In genomic region chr5:96991708-96992107, GRCh38 we compare ENCODE assay signal across 18 cellular contexts. TPM values are rescaled to one million over a fixed set of nuclear protein-coding genes. Genes with fewer than 3 reads are reported as not detected.
DNase-seq lines count a peak whose midpoint lies in the region; ATAC-seq lines count a peak whose summit lies in the region.
"Had no signal": no experiment of that assay in that cellular context is flagged by ENCODE, and none has a peak within 500 bp of the region (broad histone marks: within the 10 kb centered on the region; RNA-seq: fewer than 3 reads in every experiment).

No MANE protein-coding gene starts in this region.

- peaks cover 50% of the 10 kb centered on the region for H3K4me1 Mint-ChIP-seq in activated naive CD8-positive, alpha-beta T cell (ENCODE audit: low read depth)
- peaks cover 36% of the 10 kb centered on the region for H3K4me1 Mint-ChIP-seq in activated naive CD8-positive, alpha-beta T cell treated with anti-CD3 and anti-CD28 coated beads for 36 hours
- H3K4me1 Mint-ChIP-seq in T-cell, result peaks cover 31 to 59% (median 46%) of the 10 kb centered on the region in 3 donors
- peaks cover 5% of the 10 kb centered on the region for H3K4me1 Mint-ChIP-seq in memory B cell

- no peak overlapping the region for H3K4me3 Mint-ChIP-seq in activated naive CD8-positive, alpha-beta T cell
- H3K4me3 Mint-ChIP-seq in activated naive CD8-positive, alpha-beta T cell treated with anti-CD3 and anti-CD28 coated beads for 36 hours, result no peak overlapping the region
- H3K4me3 Mint-ChIP-seq in T-cell, result no peak overlapping the region
- no peak overlapping the region for H3K4me3 Mint-ChIP-seq in memory B cell

- H3K9me3 Mint-ChIP-seq in activated naive CD8-positive, alpha-beta T cell (ENCODE audit: low read depth), result no peaks in the 10 kb centered on the region
- peaks cover 4% of the 10 kb centered on the region for H3K9me3 Mint-ChIP-seq in activated naive CD8-positive, alpha-beta T cell treated with anti-CD3 and anti-CD28 coated beads for 36 hours
- H3K9me3 Mint-ChIP-seq in T-cell, result no peaks in the 10 kb centered on the region
- no peaks in the 10 kb centered on the region for H3K9me3 Mint-ChIP-seq in memory B cell

- H3K36me3 Mint-ChIP-seq in activated naive CD8-positive, alpha-beta T cell, result peaks cover 27% of the 10 kb centered on the region
- peaks cover 53% of the 10 kb centered on the region for H3K36me3 Mint-ChIP-seq in activated naive CD8-positive, alpha-beta T cell treated with anti-CD3 and anti-CD28 coated beads for 36 hours
- H3K36me3 Mint-ChIP-seq in T-cell (peaks cover 53% of the 10 kb centered on the region), memory B cell (peaks cover 40% of the 10 kb centered on the region)

- no peaks in the 10 kb centered on the region for H3K27me3 Mint-ChIP-seq in activated naive CD8-positive, alpha-beta T cell
- no peaks in the 10 kb centered on the region for H3K27me3 Mint-ChIP-seq in activated naive CD8-positive, alpha-beta T cell treated with anti-CD3 and anti-CD28 coated beads for 36 hours
- no peaks in the 10 kb centered on the region for H3K27me3 Mint-ChIP-seq in T-cell
- no peaks in the 10 kb centered on the region for H3K27me3 Mint-ChIP-seq in memory B cell

- POLR2A ChIA-PET in T-cell (lab: Charles Lee), result no interaction called here

- peak overlapping the region; percentile 61 for H3K27ac Mint-ChIP-seq in activated naive CD8-positive, alpha-beta T cell
- H3K27ac Mint-ChIP-seq in activated naive CD8-positive, alpha-beta T cell treated with anti-CD3 and anti-CD28 coated beads for 36 hours, result no peak overlapping the region
- H3K27ac Mint-ChIP-seq in T-cell, result peak overlapping the region; percentile 5 to 42
- peak overlapping the region; percentile 42 for H3K27ac Mint-ChIP-seq in memory B cell

- DNase-seq in activated naive CD8-positive, alpha-beta T cell treated with anti-CD3 and anti-CD28 coated beads for 36 hours, result no peak
- DNase-seq in T-cell, result no peak
- no peak for DNase-seq in memory B cell (ENCODE audit: low spot score in 2 of 2)
- no peak for DNase-seq in A172 (ENCODE audit: low spot score)
- no peak for DNase-seq in activated CD4-positive, alpha-beta T cell treated with anti-CD3 and anti-CD28 coated beads, Interleukin-2, amount 50 U/mL, for 48 hours
- no peak for DNase-seq in mesenteric fat pad (ENCODE audit: low spot score)
- DNase-seq: ACHN, GOT3, HCEC 1CT, KG1, NCI-H1092 treated with DMSO at 0.1 percent for 48 hours, NCI-H1436 treated with DMSO at 0.1 percent for 48 hours, NCI-H1930, NCI-H226, NCI-H524, NCI-H774 had no signal

- CTCF ChIA-PET in T-cell (lab: Charles Lee), result no interaction called here

- no peak for ATAC-seq in T-cell (replicated peaks in 1 of 4)
- ATAC-seq in memory B cell (ENCODE audit: low read depth), result no peak
- ATAC-seq: Panc1 had no signal

RNA-seq across cellular contexts. Expression of gene LNPEP, which starts 55.8 kb away (rescaled TPM):
- total RNA-seq in activated naive CD8-positive, alpha-beta T cell treated with anti-CD3 and anti-CD28 coated beads for 36 hours, result 10 to 100 TPM; 41.4 to 41.5 TPM
- 100 to 1,000 TPM in 1 of 5 donors, 10 to 100 TPM in 4; 82.3 to 102 (median 86.3) TPM for total RNA-seq in T-cell
- 25.8 and 30.2 TPM in 2 replicates for total RNA-seq in A172 (2014; rRNA removed; shearing (Covaris generic))
- total RNA-seq in mesenteric fat pad, result 132 TPM
